Comparison of ENCODE assay signal across 2 cellular contexts in the genomic region with DNA sequence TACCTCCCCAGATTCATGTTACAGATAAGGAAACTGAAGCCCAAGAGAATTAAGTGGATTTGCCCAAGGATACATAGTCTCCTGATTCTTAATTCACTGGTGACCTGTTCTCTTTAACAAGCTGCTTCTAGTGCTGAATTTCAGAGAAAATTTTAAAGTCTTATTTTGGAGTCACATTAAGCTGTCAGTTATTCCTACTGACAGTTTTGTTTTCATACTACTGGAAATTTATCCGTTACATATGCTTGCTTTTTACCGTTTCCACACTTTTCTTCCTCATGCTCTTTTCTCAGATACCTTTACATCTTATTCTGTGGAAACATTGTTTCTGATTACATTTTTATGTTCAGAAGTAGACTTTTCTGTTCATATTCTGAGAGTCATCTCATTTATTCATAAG.
TF ChIP-seq lines count a peak whose summit lies in the region.

No MANE protein-coding gene starts in this region.

TF ChIP-seq in SK-N-SH, 30 proteins besides CTCF, POLR2A, EP300 and RAD21 (continued from another document):
- TF ChIP-seq CHD2 (IDR thresholded peaks at IDR 0.05; ENCODE audit: low read length, partially characterized antibody) (no peak), ELF1 (IDR thresholded peaks at IDR 0.05) (no peak), RXRA (IDR thresholded peaks at IDR 0.05; ENCODE audit: borderline replicate concordance, low read depth) (no peak), TCF12 (IDR thresholded peaks at IDR 0.05) (no peak), GABPA (IDR thresholded peaks at IDR 0.05; ENCODE audit: low read depth) (no peak), FOSL2 (IDR thresholded peaks at IDR 0.05; ENCODE audit: borderline replicate concordance, low read depth) (no peak), FOXM1 (IDR thresholded peaks at IDR 0.05; ENCODE audit: low read depth) (no peak)
- TF ChIP-seq, protein P1, sequence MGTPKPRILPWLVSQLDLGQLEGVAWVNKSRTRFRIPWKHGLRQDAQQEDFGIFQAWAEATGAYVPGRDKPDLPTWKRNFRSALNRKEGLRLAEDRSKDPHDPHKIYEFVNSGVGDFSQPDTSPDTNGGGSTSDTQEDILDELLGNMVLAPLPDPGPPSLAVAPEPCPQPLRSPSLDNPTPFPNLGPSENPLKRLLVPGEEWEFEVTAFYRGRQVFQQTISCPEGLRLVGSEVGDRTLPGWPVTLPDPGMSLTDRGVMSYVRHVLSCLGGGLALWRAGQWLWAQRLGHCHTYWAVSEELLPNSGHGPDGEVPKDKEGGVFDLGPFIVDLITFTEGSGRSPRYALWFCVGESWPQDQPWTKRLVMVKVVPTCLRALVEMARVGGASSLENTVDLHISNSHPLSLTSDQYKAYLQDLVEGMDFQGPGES (IDR thresholded peaks at IDR 0.05; ENCODE audit: low read depth, low read length): no peak
- TF ChIP-seq, protein P2, sequence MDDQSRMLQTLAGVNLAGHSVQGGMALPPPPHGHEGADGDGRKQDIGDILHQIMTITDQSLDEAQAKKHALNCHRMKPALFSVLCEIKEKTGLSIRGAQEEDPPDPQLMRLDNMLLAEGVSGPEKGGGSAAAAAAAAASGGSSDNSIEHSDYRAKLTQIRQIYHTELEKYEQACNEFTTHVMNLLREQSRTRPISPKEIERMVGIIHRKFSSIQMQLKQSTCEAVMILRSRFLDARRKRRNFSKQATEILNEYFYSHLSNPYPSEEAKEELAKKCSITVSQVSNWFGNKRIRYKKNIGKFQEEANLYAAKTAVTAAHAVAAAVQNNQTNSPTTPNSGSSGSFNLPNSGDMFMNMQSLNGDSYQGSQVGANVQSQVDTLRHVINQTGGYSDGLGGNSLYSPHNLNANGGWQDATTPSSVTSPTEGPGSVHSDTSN (IDR thresholded peaks at IDR 0.05): no peak
- TF ChIP-seq, protein P3, sequence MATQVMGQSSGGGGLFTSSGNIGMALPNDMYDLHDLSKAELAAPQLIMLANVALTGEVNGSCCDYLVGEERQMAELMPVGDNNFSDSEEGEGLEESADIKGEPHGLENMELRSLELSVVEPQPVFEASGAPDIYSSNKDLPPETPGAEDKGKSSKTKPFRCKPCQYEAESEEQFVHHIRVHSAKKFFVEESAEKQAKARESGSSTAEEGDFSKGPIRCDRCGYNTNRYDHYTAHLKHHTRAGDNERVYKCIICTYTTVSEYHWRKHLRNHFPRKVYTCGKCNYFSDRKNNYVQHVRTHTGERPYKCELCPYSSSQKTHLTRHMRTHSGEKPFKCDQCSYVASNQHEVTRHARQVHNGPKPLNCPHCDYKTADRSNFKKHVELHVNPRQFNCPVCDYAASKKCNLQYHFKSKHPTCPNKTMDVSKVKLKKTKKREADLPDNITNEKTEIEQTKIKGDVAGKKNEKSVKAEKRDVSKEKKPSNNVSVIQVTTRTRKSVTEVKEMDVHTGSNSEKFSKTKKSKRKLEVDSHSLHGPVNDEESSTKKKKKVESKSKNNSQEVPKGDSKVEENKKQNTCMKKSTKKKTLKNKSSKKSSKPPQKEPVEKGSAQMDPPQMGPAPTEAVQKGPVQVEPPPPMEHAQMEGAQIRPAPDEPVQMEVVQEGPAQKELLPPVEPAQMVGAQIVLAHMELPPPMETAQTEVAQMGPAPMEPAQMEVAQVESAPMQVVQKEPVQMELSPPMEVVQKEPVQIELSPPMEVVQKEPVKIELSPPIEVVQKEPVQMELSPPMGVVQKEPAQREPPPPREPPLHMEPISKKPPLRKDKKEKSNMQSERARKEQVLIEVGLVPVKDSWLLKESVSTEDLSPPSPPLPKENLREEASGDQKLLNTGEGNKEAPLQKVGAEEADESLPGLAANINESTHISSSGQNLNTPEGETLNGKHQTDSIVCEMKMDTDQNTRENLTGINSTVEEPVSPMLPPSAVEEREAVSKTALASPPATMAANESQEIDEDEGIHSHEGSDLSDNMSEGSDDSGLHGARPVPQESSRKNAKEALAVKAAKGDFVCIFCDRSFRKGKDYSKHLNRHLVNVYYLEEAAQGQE (IDR thresholded peaks at IDR 0.05; ENCODE audit: low read depth, low read length): no peak

TF ChIP-seq in SK-N-SH treated with all-trans-retinoic acid at 6 μM for 48 hours, 23 proteins besides CTCF, POLR2A, EP300 and RAD21 (continued from another document):
- TF ChIP-seq, protein P4, sequence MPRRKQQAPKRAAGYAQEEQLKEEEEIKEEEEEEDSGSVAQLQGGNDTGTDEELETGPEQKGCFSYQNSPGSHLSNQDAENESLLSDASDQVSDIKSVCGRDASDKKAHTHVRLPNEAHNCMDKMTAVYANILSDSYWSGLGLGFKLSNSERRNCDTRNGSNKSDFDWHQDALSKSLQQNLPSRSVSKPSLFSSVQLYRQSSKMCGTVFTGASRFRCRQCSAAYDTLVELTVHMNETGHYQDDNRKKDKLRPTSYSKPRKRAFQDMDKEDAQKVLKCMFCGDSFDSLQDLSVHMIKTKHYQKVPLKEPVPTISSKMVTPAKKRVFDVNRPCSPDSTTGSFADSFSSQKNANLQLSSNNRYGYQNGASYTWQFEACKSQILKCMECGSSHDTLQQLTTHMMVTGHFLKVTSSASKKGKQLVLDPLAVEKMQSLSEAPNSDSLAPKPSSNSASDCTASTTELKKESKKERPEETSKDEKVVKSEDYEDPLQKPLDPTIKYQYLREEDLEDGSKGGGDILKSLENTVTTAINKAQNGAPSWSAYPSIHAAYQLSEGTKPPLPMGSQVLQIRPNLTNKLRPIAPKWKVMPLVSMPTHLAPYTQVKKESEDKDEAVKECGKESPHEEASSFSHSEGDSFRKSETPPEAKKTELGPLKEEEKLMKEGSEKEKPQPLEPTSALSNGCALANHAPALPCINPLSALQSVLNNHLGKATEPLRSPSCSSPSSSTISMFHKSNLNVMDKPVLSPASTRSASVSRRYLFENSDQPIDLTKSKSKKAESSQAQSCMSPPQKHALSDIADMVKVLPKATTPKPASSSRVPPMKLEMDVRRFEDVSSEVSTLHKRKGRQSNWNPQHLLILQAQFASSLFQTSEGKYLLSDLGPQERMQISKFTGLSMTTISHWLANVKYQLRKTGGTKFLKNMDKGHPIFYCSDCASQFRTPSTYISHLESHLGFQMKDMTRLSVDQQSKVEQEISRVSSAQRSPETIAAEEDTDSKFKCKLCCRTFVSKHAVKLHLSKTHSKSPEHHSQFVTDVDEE (CRISPR knock-in tag; IDR thresholded peaks at IDR 0.05): no peak
- no peak for TF ChIP-seq BACH2 (CRISPR knock-in tag; IDR thresholded peaks at IDR 0.05; ENCODE audit: borderline replicate concordance)
- no peak for TF ChIP-seq ZNF565 (CRISPR knock-in tag; conservative IDR thresholded peaks at IDR 0.05; ENCODE audit: low read depth)
- TF ChIP-seq TCF4 (CRISPR knock-in tag; IDR thresholded peaks at IDR 0.05; ENCODE audit: borderline replicate concordance): no peak
- no peak for TF ChIP-seq GLIS3 (CRISPR knock-in tag; IDR thresholded peaks at IDR 0.05)
- TF ChIP-seq, protein P5, sequence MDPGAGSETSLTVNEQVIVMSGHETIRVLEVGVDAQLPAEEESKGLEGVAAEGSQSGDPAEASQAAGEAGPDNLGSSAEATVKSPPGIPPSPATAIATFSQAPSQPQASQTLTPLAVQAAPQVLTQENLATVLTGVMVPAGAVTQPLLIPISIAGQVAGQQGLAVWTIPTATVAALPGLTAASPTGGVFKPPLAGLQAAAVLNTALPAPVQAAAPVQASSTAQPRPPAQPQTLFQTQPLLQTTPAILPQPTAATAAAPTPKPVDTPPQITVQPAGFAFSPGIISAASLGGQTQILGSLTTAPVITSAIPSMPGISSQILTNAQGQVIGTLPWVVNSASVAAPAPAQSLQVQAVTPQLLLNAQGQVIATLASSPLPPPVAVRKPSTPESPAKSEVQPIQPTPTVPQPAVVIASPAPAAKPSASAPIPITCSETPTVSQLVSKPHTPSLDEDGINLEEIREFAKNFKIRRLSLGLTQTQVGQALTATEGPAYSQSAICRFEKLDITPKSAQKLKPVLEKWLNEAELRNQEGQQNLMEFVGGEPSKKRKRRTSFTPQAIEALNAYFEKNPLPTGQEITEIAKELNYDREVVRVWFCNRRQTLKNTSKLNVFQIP (CRISPR knock-in tag; IDR thresholded peaks at IDR 0.05; ENCODE audit: borderline replicate concordance, low read depth): no peak
- TF ChIP-seq SNAI2 (CRISPR knock-in tag; IDR thresholded peaks at IDR 0.05): no peak
- TF ChIP-seq OSR1 (CRISPR knock-in tag; IDR thresholded peaks at IDR 0.05): no peak
